In the genomic region with DNA sequence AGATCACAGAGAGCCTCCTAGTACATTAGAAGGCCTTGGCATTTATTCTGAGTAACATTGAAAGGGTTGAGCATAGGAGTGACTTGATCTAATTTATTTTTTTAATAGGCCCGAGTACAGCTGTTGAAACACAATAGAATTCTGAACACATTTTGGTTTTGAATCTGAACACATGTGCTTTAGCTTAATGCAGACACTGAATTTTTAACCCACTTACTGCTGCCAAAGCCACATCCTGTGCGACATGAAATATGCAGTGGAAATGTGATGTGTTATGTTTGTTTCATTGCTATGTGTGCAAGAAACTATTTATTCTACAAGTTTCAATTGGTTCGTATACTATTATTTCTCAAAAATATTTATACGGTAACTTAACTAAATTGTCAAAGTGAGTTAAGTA, we compare ENCODE assay signal across 25 cellular contexts.
DNase-seq lines count a peak whose midpoint lies in the region; ATAC-seq, FAIRE-seq and TF ChIP-seq lines count a peak whose summit lies in the region.
"Had no signal": no experiment of that assay in that cellular context is flagged by ENCODE, and none has a peak within 500 bp of the region (broad histone marks: within the 10 kb centered on the region; RNA-seq: fewer than 3 reads in every experiment).

No MANE protein-coding gene starts in this region.

- H2BK120ac ChIP-seq in IMR-90 (ENCODE audit: low read depth, low read length) = no peak overlapping the region

- no peaks in the 10 kb centered on the region for H3K27me3 Mint-ChIP-seq in activated T-helper 2 cell treated with anti-CD3 and anti-CD28 coated beads, Interferon-gamma antibody, Interleukin-2, Interleukin-4, amounts not matched to agents 10 μg/mL and 5 μg/mL and 100 μg/mL, durations not matched to agents 14 hours and 24 hours and 36 hours (ENCODE audit: low read depth)
- H3K27me3 Mint-ChIP-seq: effector memory CD8-positive, alpha-beta T cell; natural killer cell treated with Interleukin-12 subunit alpha and Interleukin-12 subunit beta and Interleukin-15 and Interleukin-18, amount 100 ng/mL, for 72 hours had no signal

- ATAC-seq in IMR-90 (ENCODE audit: low read depth) (no peak), GM21529 (IDR thresholded peaks at IDR 0.05; ENCODE audit: unreplicated experiment) (no peak)
- ATAC-seq: A549; effector memory CD8-positive, alpha-beta T cell; foreskin keratinocyte; natural killer cell treated with Interleukin-12 subunit alpha and Interleukin-12 subunit beta and Interleukin-15 and Interleukin-18, amount 100 ng/mL, for 72 hours; Right ventricle myocardium inferior had no signal

- H3K27ac ChIP-seq in IMR-90 (ENCODE audit: insufficient read depth, low read length) (no peak overlapping the region), transverse colon (no peak overlapping the region)
- H3K27ac ChIP-seq: A549, foreskin keratinocyte, spleen had no signal

- no peaks in the 10 kb centered on the region for H3K9me1 ChIP-seq in IMR-90 (ENCODE audit: insufficient read depth, low read length)

- no peak overlapping the region for H2BK5ac ChIP-seq in IMR-90 (ENCODE audit: low read depth, low read length, poor library complexity, severe bottlenecking)

- no peak overlapping the region for H3K23ac ChIP-seq in IMR-90 (ENCODE audit: low read depth, low read length)

- H3K4me1 ChIP-seq in IMR-90 (ENCODE audit: control insufficient read depth, insufficient read depth, low read length) (no peaks in the 10 kb centered on the region), transverse colon (no peaks in the 10 kb centered on the region)
- H3K4me1 ChIP-seq: A549, foreskin keratinocyte, spleen had no signal

- TF ChIP-seq POLR2A in IMR-90 (IDR thresholded peaks at IDR 0.05; ENCODE audit: low read depth, low read length) (no peak), transverse colon (IDR thresholded peaks at IDR 0.05) (no peak)

- H3K4me1 Mint-ChIP-seq in activated T-helper 2 cell treated with anti-CD3 and anti-CD28 coated beads, Interferon-gamma antibody, Interleukin-2, Interleukin-4, amounts not matched to agents 10 μg/mL and 5 μg/mL and 100 μg/mL, durations not matched to agents 14 hours and 24 hours and 36 hours (ENCODE audit: low read depth) = no peaks in the 10 kb centered on the region

- H2AFZ ChIP-seq in IMR-90 (replicated peaks; ENCODE audit: low read length, poor library complexity) = no peak overlapping the region

- no peak overlapping the region for H3K27ac Mint-ChIP-seq in activated T-helper 2 cell treated with anti-CD3 and anti-CD28 coated beads, Interferon-gamma antibody, Interleukin-2, Interleukin-4, amounts not matched to agents 10 μg/mL and 5 μg/mL and 100 μg/mL, durations not matched to agents 14 hours and 24 hours and 36 hours
- H3K27ac Mint-ChIP-seq: effector memory CD8-positive, alpha-beta T cell; natural killer cell treated with Interleukin-12 subunit alpha and Interleukin-12 subunit beta and Interleukin-15 and Interleukin-18, amount 100 ng/mL, for 72 hours had no signal

- TF ChIP-seq RAD21 in IMR-90 (IDR thresholded peaks at IDR 0.05; ENCODE audit: low read length) = no peak

- no peaks in the 10 kb centered on the region for H3K36me3 Mint-ChIP-seq in activated T-helper 2 cell treated with anti-CD3 and anti-CD28 coated beads, Interferon-gamma antibody, Interleukin-2, Interleukin-4, amounts not matched to agents 10 μg/mL and 5 μg/mL and 100 μg/mL, durations not matched to agents 14 hours and 24 hours and 36 hours (ENCODE audit: low read depth)
- H3K36me3 Mint-ChIP-seq: natural killer cell treated with Interleukin-12 subunit alpha and Interleukin-12 subunit beta and Interleukin-15 and Interleukin-18, amount 100 ng/mL, for 72 hours had no signal

- in situ Hi-C loops in IMR-90 (cut with MboI; ENCODE audit: low sequenced_read_pairs) (no loop called here), transverse colon (cut with MboI; ENCODE audit: low pct_ligation_motif_present in 1 of 4, low pct_unique_long_range_greater_than_20kb in 1 of 4, low sequenced_read_pairs in 3 of 4) (no loop called here)

- intact Hi-C loops in IMR-90 (cut with micrococcal nuclease) (no loop called here), transverse colon (cut with DNase I; ENCODE audit: low total_unique reads) (no loop called here)
- intact Hi-C loops in activated T-helper 2 cell treated with anti-CD3 and anti-CD28 coated beads, Interferon-gamma antibody, Interleukin-2, Interleukin-4, amounts not matched to agents 10 μg/mL and 5 μg/mL and 100 μg/mL, durations not matched to agents 14 hours and 24 hours and 36 hours (cut with micrococcal nuclease) = no loop called here

- H3K36me3 ChIP-seq in IMR-90 (ENCODE audit: control insufficient read depth, insufficient read depth, low read length) (no peaks in the 10 kb centered on the region), transverse colon (no peaks in the 10 kb centered on the region)
- H3K36me3 ChIP-seq: spleen had no signal

- CTCF ChIA-PET in IMR-90 (lab: Yijun Ruan, JAX) = no interaction called here

- no peak for FAIRE-seq in D721Med (lab: Jason Lieb, UNC)
- FAIRE-seq: A549 had no signal

- no peak overlapping the region for H3K9ac ChIP-seq in IMR-90 (ENCODE audit: low read depth, low read length)

- H3K4me2 ChIP-seq in IMR-90 (ENCODE audit: low read depth, low read length) = no peak overlapping the region
- H3K4me2 ChIP-seq: A549 had no signal

- dilution Hi-C loops in IMR-90 (cut with HindIII; ENCODE audit: low sequenced_read_pairs, unreplicated experiment) = no loop called here

- WGBS in IMR-90 (ENCODE audit: extremely low coverage in 2 of 2, insufficient read length in 1 of 2), 2 experiments = no CpG with 5 or more reads among the region's 4 CpGs
- WGBS in transverse colon (ENCODE audit: low coverage in 1 of 2), 2 donors = 71% methylated on average over 3 to 4 of the region's 4 CpGs

- no peaks in the 10 kb centered on the region for H3K79me1 ChIP-seq in IMR-90 (ENCODE audit: low read depth in 1 of 2, low read length in 2 of 2)

- H4K20me1 ChIP-seq in IMR-90 (ENCODE audit: insufficient read depth, low read length) = no peaks in the 10 kb centered on the region

- peaks cover 15% of the 10 kb centered on the region for H3K9me3 Mint-ChIP-seq in activated T-helper 2 cell treated with anti-CD3 and anti-CD28 coated beads, Interferon-gamma antibody, Interleukin-2, Interleukin-4, amounts not matched to agents 10 μg/mL and 5 μg/mL and 100 μg/mL, durations not matched to agents 14 hours and 24 hours and 36 hours
- H3K9me3 Mint-ChIP-seq: natural killer cell treated with Interleukin-12 subunit alpha and Interleukin-12 subunit beta and Interleukin-15 and Interleukin-18, amount 100 ng/mL, for 72 hours had no signal

- H3K18ac ChIP-seq in IMR-90 (ENCODE audit: low read depth, low read length) = no peak overlapping the region

- no peak overlapping the region for H3K4me3 Mint-ChIP-seq in activated T-helper 2 cell treated with anti-CD3 and anti-CD28 coated beads, Interferon-gamma antibody, Interleukin-2, Interleukin-4, amounts not matched to agents 10 μg/mL and 5 μg/mL and 100 μg/mL, durations not matched to agents 14 hours and 24 hours and 36 hours (ENCODE audit: low read depth)
- H3K4me3 Mint-ChIP-seq: effector memory CD8-positive, alpha-beta T cell; natural killer cell treated with Interleukin-12 subunit alpha and Interleukin-12 subunit beta and Interleukin-15 and Interleukin-18, amount 100 ng/mL, for 72 hours had no signal

- DNase-seq in AG08395 (ENCODE audit: low spot score) (peak; percentile 46), IMR-90 (peak; percentile 49), brain pericyte (ENCODE audit: low read depth, low spot score) (peak; percentile 11), iris pigment epithelial cell (ENCODE audit: low read depth) (peak; percentile 83), D721Med (ENCODE audit: insufficient read length, low spot score) (no peak), transverse colon (no peak)
- no peak for DNase-seq in activated T-helper 2 cell treated with anti-CD3 and anti-CD28 coated beads, Interferon-gamma antibody, Interleukin-2, Interleukin-4, amounts not matched to agents 10 μg/mL and 5 μg/mL and 100 μg/mL, durations not matched to agents 14 hours and 24 hours and 36 hours (ENCODE audit: low spot score)
- DNase-seq: activated CD4-positive, alpha-beta T cell treated with anti-CD3 and anti-CD28 coated beads, Interleukin-2, amount 50 U/mL, for 1 hour; activated gamma-delta T cell treated with Interleukin-2 at 50 U/mL for 16 hours; amniotic stem cell; cerebellar nuclear complex; DMS153; effector memory CD8-positive, alpha-beta T cell; foreskin keratinocyte; KBM-7; kidney glomerular epithelial cell; NCI-H2081; NCI-H524 treated with DMSO at 0.1 percent for 48 hours; spleen; stimulated activated CD8-positive, alpha-beta memory T cell treated with anti-CD3 and anti-CD28 coated beads, Interleukin-4, amount 100 ng/mL, for 48 hours; substantia nigra had no signal

- POLR2A ChIA-PET in IMR-90 (lab: Charles Lee; ENCODE audit: unreplicated experiment) = no interaction called here

- no peak overlapping the region for H3K4me3 ChIP-seq in IMR-90 (ENCODE audit: insufficient read depth, low read depth, low read length)
- no peak overlapping the region for H3K4me3 ChIP-seq in transverse colon
- H3K4me3 ChIP-seq: A549, spleen had no signal

- no peaks in the 10 kb centered on the region for H3K9me3 ChIP-seq in IMR-90 (ENCODE audit: control insufficient read depth, insufficient read depth, low read length)
- peaks cover 0 to 4% of the 10 kb centered on the region in 2 donors for H3K9me3 ChIP-seq in transverse colon
- H3K9me3 ChIP-seq: A549, spleen had no signal

- BruUV-seq in IMR-90 (replicated peaks; lab: Mats Ljungman, UMichigan) = no TSS peak

- TF ChIP-seq CTCF in IMR-90 (conservative IDR thresholded peaks at IDR 0.05; ENCODE audit: low read depth, low read length) (no peak), D721Med (IDR thresholded peaks at IDR 0.05; ENCODE audit: insufficient read depth, missing control alignments) (no peak), transverse colon (IDR thresholded peaks at IDR 0.05) (no peak)

- H3K27me3 ChIP-seq in IMR-90 (ENCODE audit: control insufficient read depth, insufficient read depth, low read length) = no peaks in the 10 kb centered on the region
- no peaks in the 10 kb centered on the region for H3K27me3 ChIP-seq in transverse colon
- H3K27me3 ChIP-seq: foreskin keratinocyte, spleen had no signal

- no peak for TF ChIP-seq EP300 in transverse colon (IDR thresholded peaks at IDR 0.05; ENCODE audit: low read depth)

- no peak overlapping the region for H3K56ac ChIP-seq in IMR-90 (ENCODE audit: extremely low read depth, insufficient read depth, low read length)

- no peak overlapping the region for H4K5ac ChIP-seq in IMR-90 (ENCODE audit: low read depth, low read length)

- no peak overlapping the region for H2BK20ac ChIP-seq in IMR-90 (ENCODE audit: low read depth, low read length)

- no peak overlapping the region for H3K4ac ChIP-seq in IMR-90 (ENCODE audit: low read depth, low read length)

- H3K14ac ChIP-seq in IMR-90 (replicated peaks; ENCODE audit: low read depth, low read length) = 0 out of 2 replicates have a peak overlapping the region, but pooled peaks have one; percentile 58

- no peak overlapping the region for H4K91ac ChIP-seq in IMR-90 (ENCODE audit: insufficient read depth, low read depth, low read length)

- no peak overlapping the region for H4K8ac ChIP-seq in IMR-90 (ENCODE audit: low read depth in 2 of 2, low read length in 2 of 2)

- no peak overlapping the region for H2AK5ac ChIP-seq in IMR-90 (ENCODE audit: low read depth, low read length)

- H2AK9ac ChIP-seq in IMR-90 (replicated peaks; ENCODE audit: low read depth, low read length, poor library complexity) = no peak overlapping the region

- no peak overlapping the region for H2BK15ac ChIP-seq in IMR-90 (ENCODE audit: low read depth, low read length)

Comparison
In these comparisons a context has a peak if more than half of its experiments do, and no peak if none do; other contexts are left out.
1. DNase-seq: peak in AG08395 (single experiment), IMR-90 (single experiment), brain pericyte (single experiment) and iris pigment epithelial cell (single experiment); none in D721Med (single experiment), transverse colon (single experiment) and activated T-helper 2 cell treated with anti-CD3 and anti-CD28 coated beads, Interferon-gamma antibody, Interleukin-2, Interleukin-4, amounts not matched to agents 10 μg/mL and 5 μg/mL and 100 μg/mL, durations not matched to agents 14 hours and 24 hours and 36 hours (single experiment).